ENCODE assay signal across 8 cellular contexts in genomic region chr20:46308258-46309157, GRCh38. TPM values are rescaled to one million over a fixed set of nuclear protein-coding genes. Genes with fewer than 3 reads are reported as not detected.
A peak's percentile ranks its signal among the peaks of the same experiment; 100 is the strongest.
DNase-seq lines count a peak whose midpoint lies in the region; ATAC-seq and TF ChIP-seq lines count a peak whose summit lies in the region.

Gene CDH22, minus strand, starts transcription at chr20:46308498. Its CDS starts 57,204 bp downstream, at chr20:46251294.

- H3K36me3 Mint-ChIP-seq in T-helper 2 cell treated with Interferon-gamma antibody and Interleukin-4, amounts not matched to agents 5 μg/mL and 100 μg/mL, for 36 hours (ENCODE audit: low read depth) = no peaks in the 10 kb centered on the region

- H3K4me1 Mint-ChIP-seq in T-helper 2 cell treated with Interferon-gamma antibody and Interleukin-4, amounts not matched to agents 5 μg/mL and 100 μg/mL, for 36 hours (ENCODE audit: low read depth) = peaks cover 9% of the 10 kb centered on the region

- DNase-seq in G401 (ENCODE audit: low spot score) = peak; percentile 81
- DNase-seq in NCI-H1092 (lab: John Stamatoyannopoulos, UW) = peak; percentile 49
- DNase-seq in T-helper 2 cell treated with Interferon-gamma antibody and Interleukin-4, amounts not matched to agents 5 μg/mL and 100 μg/mL, for 36 hours (ENCODE audit: low spot score) = no peak
- DNase-seq in cardiac fibroblast (ENCODE audit: low read depth in 2 of 2) = peak; percentile 30 to 32
- DNase-seq in inferior parietal cortex (ENCODE audit: extremely low spot score) = peak; percentile 33
- peak; percentile 19 to 22 for DNase-seq in stimulated activated CD4-positive, alpha-beta T cell treated with anti-CD3 and anti-CD28 coated beads, Interleukin-1b, Interleukin-23, amount 100 ng/mL, for 4 hours (ENCODE audit: low read depth in 2 of 2)

- in situ Hi-C loops in G401 (cut with HindIII; ENCODE audit: low sequenced_read_pairs) = no loop called here

- H3K27ac Mint-ChIP-seq in T-helper 2 cell treated with Interferon-gamma antibody and Interleukin-4, amounts not matched to agents 5 μg/mL and 100 μg/mL, for 36 hours = no peak within 1 kb of the TSS

- H3K4me3 ChIP-seq in cardiac fibroblast (replicated peaks in 1 of 2; ENCODE audit: low read depth in 2 of 2, low read length in 2 of 2) = peak within 1 kb of the TSS in 1 of 2 donors; percentile 11

- no peaks in the 10 kb centered on the region for H3K9me3 Mint-ChIP-seq in T-helper 2 cell treated with Interferon-gamma antibody and Interleukin-4, amounts not matched to agents 5 μg/mL and 100 μg/mL, for 36 hours

- H3K4me3 Mint-ChIP-seq in T-helper 2 cell treated with Interferon-gamma antibody and Interleukin-4, amounts not matched to agents 5 μg/mL and 100 μg/mL, for 36 hours = peak within 1 kb of the TSS; percentile 46

- peak; percentile 24 for TF ChIP-seq CTCF in cardiac fibroblast (IDR thresholded peaks at IDR 0.05; ENCODE audit: low read depth, low read length)

- H3K27me3 Mint-ChIP-seq in T-helper 2 cell treated with Interferon-gamma antibody and Interleukin-4, amounts not matched to agents 5 μg/mL and 100 μg/mL, for 36 hours (ENCODE audit: low read depth) = peaks cover 75% of the 10 kb centered on the region

- no peak for ATAC-seq in HG03565 (IDR thresholded peaks at IDR 0.05; ENCODE audit: unreplicated experiment)
- no peak for ATAC-seq in HG03432 (IDR thresholded peaks at IDR 0.05; ENCODE audit: unreplicated experiment)

RNA-seq across cellular contexts. Expression of gene CDH22, which starts in this region (rescaled TPM):
- not detected in 2 replicates for total RNA-seq in G401 (2014; rRNA removed; shearing (Covaris generic))

Comparison
In these comparisons a context has a peak if more than half of its experiments do, and no peak if none do; other contexts are left out.
1. Peak in DNase-seq in G401; RNA of the gene not detected or under 1 TPM.